ENCODE assay signal across 8 cellular contexts in genomic region chr16:15644306-15644961, GRCh38. TPM values are rescaled to one million over a fixed set of nuclear protein-coding genes. Genes with fewer than 3 reads are reported as not detected.
DNase-seq lines count a peak whose midpoint lies in the region; ATAC-seq, FAIRE-seq and TF ChIP-seq lines count a peak whose summit lies in the region.

No MANE protein-coding gene starts in this region.

- TF ChIP-seq CTCF in foreskin keratinocyte (conservative IDR thresholded peaks at IDR 0.05), result no peak
- TF ChIP-seq CTCF in D721Med (IDR thresholded peaks at IDR 0.05; ENCODE audit: insufficient read depth, missing control alignments), result no peak

- DNase-seq in ACHN (peak; percentile 17), HS-5 (ENCODE audit: low read depth) (peak; percentile 37), RKO (ENCODE audit: low spot score) (peak; percentile 64), foreskin keratinocyte (peak; percentile 96 to 98), SKM-1 treated with dmso at 0.1 percent for 144 hours (lab: John Stamatoyannopoulos, UW; ENCODE audit: unreplicated experiment) (no peak), NCI-H187 (lab: John Stamatoyannopoulos, UW) (no peak), erythroblast (lab: John Stamatoyannopoulos, UW) (no peak), D721Med (ENCODE audit: insufficient read length, low spot score) (no peak)

- no peak for TF ChIP-seq POLR2A in erythroblast (IDR thresholded peaks at IDR 0.05; ENCODE audit: low read length)

- peak overlapping the region; percentile 98 for H3K27ac ChIP-seq in foreskin keratinocyte

- FAIRE-seq in D721Med (lab: Jason Lieb, UNC), result no peak

- no peaks in the 10 kb centered on the region for H3K27me3 ChIP-seq in foreskin keratinocyte

- ATAC-seq in foreskin keratinocyte, result peak; percentile 77

- in situ Hi-C loops in ACHN (cut with HindIII; ENCODE audit: low pct_ligation_motif_present, low pct_unique_long_range_greater_than_20kb, low sequenced_read_pairs), result no loop called here

- peaks cover 37% of the 10 kb centered on the region for H3K4me1 ChIP-seq in foreskin keratinocyte

RNA-seq across cellular contexts. Expression of gene MARF1, which starts 1.5 kb away (rescaled TPM):
- total RNA-seq in foreskin keratinocyte, result 16.9 and 18.4 TPM in 2 replicates
- 6.8 TPM in 2 replicates for polyA plus RNA-seq in foreskin keratinocyte

RNA-seq across cellular contexts. Expression of gene NDE1, which starts 5.6 kb away (rescaled TPM):
- total RNA-seq in foreskin keratinocyte, result 66.5 and 74.9 TPM in 2 replicates
- 23.4 and 28.4 TPM in 2 replicates for polyA plus RNA-seq in foreskin keratinocyte

Comparison
In these comparisons a context has a peak if more than half of its experiments do, and no peak if none do; other contexts are left out.
1. DNase-seq: peak in ACHN (single experiment), HS-5 (single experiment), RKO (single experiment) and foreskin keratinocyte (2 of 2); none in SKM-1 treated with dmso at 0.1 percent for 144 hours (single experiment), NCI-H187 (0 of 2), erythroblast (0 of 2) and D721Med (single experiment).